Comparison of ENCODE assay signal across 11 cellular contexts in genomic region chr11:96324912-96325311, GRCh38. TPM values are rescaled to one million over a fixed set of nuclear protein-coding genes. Genes with fewer than 3 reads are reported as not detected.
DNase-seq lines count a peak whose midpoint lies in the region; ATAC-seq and TF ChIP-seq lines count a peak whose summit lies in the region.
"Had no signal": no experiment of that assay in that cellular context is flagged by ENCODE, and none has a peak within 500 bp of the region (broad histone marks: within the 10 kb centered on the region; RNA-seq: fewer than 3 reads in every experiment).

No MANE protein-coding gene starts in this region.

- H3K4me1 Mint-ChIP-seq in progenitor cell of endocrine pancreas (ENCODE audit: low read depth) (peaks cover 17% of the 10 kb centered on the region), nephron progenitor cell (peaks cover 73% of the 10 kb centered on the region)

- H3K4me3 ChIP-seq in RWPE2 (ENCODE audit: severe bottlenecking), result no peak overlapping the region
- no peak overlapping the region for H3K4me3 ChIP-seq in fibroblast of mammary gland (ENCODE audit: control insufficient read depth, low read depth, low read length)

- H3K36me3 Mint-ChIP-seq in progenitor cell of endocrine pancreas (ENCODE audit: insufficient read depth) (peaks cover 12% of the 10 kb centered on the region), nephron progenitor cell (ENCODE audit: low read depth) (peaks cover 67% of the 10 kb centered on the region)

- no peak for TF ChIP-seq CTCF in RWPE2 (IDR thresholded peaks at IDR 0.05; ENCODE audit: poor library complexity, severe bottlenecking)
- TF ChIP-seq CTCF in fibroblast of mammary gland (conservative IDR thresholded peaks at IDR 0.05; ENCODE audit: control insufficient read depth, insufficient read depth, low read depth, low read length), result no peak
- TF ChIP-seq CTCF in progenitor cell of endocrine pancreas (IDR thresholded peaks at IDR 0.05; ENCODE audit: unreplicated experiment), result no peak
- TF ChIP-seq CTCF in nephron progenitor cell (IDR thresholded peaks at IDR 0.05), result no peak

- peak; percentile 92 for DNase-seq in EH (ENCODE audit: low read depth)
- no peak for DNase-seq in RWPE2 (ENCODE audit: low spot score)
- DNase-seq in fibroblast of mammary gland (ENCODE audit: low read depth), result peak; percentile 64
- no peak for DNase-seq in progenitor cell of endocrine pancreas (ENCODE audit: low spot score, unreplicated experiment)
- DNase-seq in SHP77 (lab: John Stamatoyannopoulos, UW), result no peak
- no peak for DNase-seq in nephron progenitor cell
- no peak for DNase-seq in head of caudate nucleus
- DNase-seq: activated T-cell treated with anti-CD3 and anti-CD28 coated beads for 4 hours, GDM1, NCI-H1436 had no signal

- H3K9me3 Mint-ChIP-seq in progenitor cell of endocrine pancreas (ENCODE audit: low read depth) (peaks cover 3% of the 10 kb centered on the region), nephron progenitor cell (peaks cover 6% of the 10 kb centered on the region)

- H3K4me3 Mint-ChIP-seq in progenitor cell of endocrine pancreas (ENCODE audit: low read depth) (no peak overlapping the region), nephron progenitor cell (no peak overlapping the region)

- peak overlapping the region; percentile 66 for H3K27ac Mint-ChIP-seq in progenitor cell of endocrine pancreas
- H3K27ac Mint-ChIP-seq in nephron progenitor cell, result no peak overlapping the region

- H3K9me3 ChIP-seq in RWPE2 (ENCODE audit: severe bottlenecking), result no peaks in the 10 kb centered on the region

- H3K4me1 ChIP-seq in RWPE2 (ENCODE audit: insufficient read depth, poor library complexity, severe bottlenecking), result peaks cover 43% of the 10 kb centered on the region

- peak overlapping the region; percentile 78 for H3K27ac ChIP-seq in RWPE2 (ENCODE audit: poor library complexity, severe bottlenecking)

- H3K27me3 Mint-ChIP-seq in progenitor cell of endocrine pancreas (no peaks in the 10 kb centered on the region), nephron progenitor cell (ENCODE audit: low read depth, poor library complexity) (no peaks in the 10 kb centered on the region)

- ATAC-seq in RWPE2 (ENCODE audit: low read depth) (peak; percentile 97), HG03159 (IDR thresholded peaks at IDR 0.05; ENCODE audit: unreplicated experiment) (no peak)

- no peaks in the 10 kb centered on the region for H3K27me3 ChIP-seq in RWPE2 (ENCODE audit: insufficient read depth, poor library complexity, severe bottlenecking)

- intact Hi-C loops in head of caudate nucleus (cut with DNase I), result no loop called here

- no peaks in the 10 kb centered on the region for H3K36me3 ChIP-seq in RWPE2 (ENCODE audit: low read depth)

RNA-seq across cellular contexts. Expression of gene MAML2, which starts 18.1 kb away (rescaled TPM):
- total RNA-seq in progenitor cell of endocrine pancreas, result 17.6 and 18.8 TPM in 2 replicates

Comparison
In these comparisons a context has a peak if more than half of its experiments do, and no peak if none do; other contexts are left out.
1. DNase-seq: peak in EH (single experiment) and fibroblast of mammary gland (single experiment); none in RWPE2 (single experiment), progenitor cell of endocrine pancreas (single experiment), SHP77 (0 of 2), nephron progenitor cell (single experiment) and head of caudate nucleus (0 of 42).